Comparison of ENCODE assay signal across 10 cellular contexts in the genomic region with DNA sequence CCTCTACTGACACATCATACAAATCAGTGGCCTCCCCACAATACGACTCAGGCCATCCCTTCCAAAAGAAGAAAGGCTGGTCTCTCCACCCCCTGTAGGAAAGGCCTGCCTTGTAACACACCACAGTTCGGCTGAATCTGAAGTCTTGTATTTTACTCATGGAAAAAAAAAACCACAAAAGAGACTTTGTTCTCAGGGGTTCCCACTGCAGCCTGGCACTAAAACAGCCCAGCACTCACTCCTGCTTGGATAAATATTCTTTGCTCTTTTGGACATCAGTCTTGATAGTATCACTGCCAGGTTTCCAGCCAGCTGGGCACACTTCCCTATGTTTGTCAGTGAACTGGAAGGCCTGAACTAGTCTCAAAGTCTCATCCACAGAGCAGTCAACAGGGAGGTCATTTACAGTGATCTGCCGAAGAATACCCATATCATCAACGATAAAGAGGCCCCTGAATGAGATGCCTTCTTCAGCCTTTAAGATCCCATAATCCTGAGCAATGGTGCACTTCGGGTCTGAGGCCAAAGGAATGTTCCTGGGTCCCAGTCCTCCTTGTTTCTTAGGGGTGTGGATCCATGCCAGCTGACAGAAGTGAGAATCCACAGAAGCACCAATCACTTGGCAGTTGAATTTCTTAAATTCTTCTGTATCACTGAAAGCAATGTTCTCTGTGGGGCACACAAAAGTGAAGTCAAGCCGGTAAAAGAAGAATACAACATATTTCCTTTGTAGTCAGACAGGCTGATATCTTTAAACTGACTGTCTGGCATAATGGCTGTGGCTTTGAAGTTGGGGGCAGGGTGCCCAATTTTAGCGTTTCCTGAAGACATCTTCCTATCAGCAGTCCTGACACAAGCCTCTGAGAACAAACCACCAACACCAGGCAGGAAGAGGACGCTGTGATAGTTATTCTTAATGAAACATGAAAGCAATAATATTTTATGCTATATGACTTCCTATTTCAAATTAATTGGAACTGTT.
DNase-seq lines count a peak whose midpoint lies in the region; ATAC-seq and TF ChIP-seq lines count a peak whose summit lies in the region.
"Had no signal": no experiment of that assay in that cellular context is flagged by ENCODE, and none has a peak within 500 bp of the region (broad histone marks: within the 10 kb centered on the region; RNA-seq: fewer than 3 reads in every experiment).

No MANE protein-coding gene starts in this region.

- intact Hi-C loops in dorsolateral prefrontal cortex (cut with DNase I) = loop anchor here in 1 of 2 donors (5.0 to 10.0 kb wide), 3 partner anchors 56 to 248 kb away; no protein-coding TSS in a partner anchor
- intact Hi-C loops in CD4-positive, alpha-beta memory T cell (cut with micrococcal nuclease) = no loop called here

- no peak for ATAC-seq in GM18502 (IDR thresholded peaks at IDR 0.05; ENCODE audit: poor library complexity, unreplicated experiment)

- POLR2A ChIA-PET in CD4-positive, alpha-beta memory T cell (lab: Charles Lee; ENCODE audit: partially characterized antibody) = no interaction called here

- CTCF ChIA-PET in CD4-positive, alpha-beta memory T cell (lab: Charles Lee; ENCODE audit: partially characterized antibody) = no interaction called here

- peak overlapping the region; percentile 91 for H3K27ac Mint-ChIP-seq in mesothelial cell of epicardium
- H3K27ac Mint-ChIP-seq in type B pancreatic cell = peak overlapping the region; percentile 31
- no peak overlapping the region for H3K27ac Mint-ChIP-seq in CD4-positive, alpha-beta memory T cell

- no peaks in the 10 kb centered on the region for H3K4me1 ChIP-seq in CD4-positive, alpha-beta memory T cell (ENCODE audit: insufficient read depth, low read length)
- H3K4me1 ChIP-seq: parathyroid adenoma had no signal

- H3K36me3 Mint-ChIP-seq in mesothelial cell of epicardium = peaks cover 6% of the 10 kb centered on the region
- no peaks in the 10 kb centered on the region for H3K36me3 Mint-ChIP-seq in type B pancreatic cell
- no peaks in the 10 kb centered on the region for H3K36me3 Mint-ChIP-seq in CD4-positive, alpha-beta memory T cell

- H3K36me3 ChIP-seq in CD4-positive, alpha-beta memory T cell (ENCODE audit: insufficient read depth, low read length) = peaks cover 3% of the 10 kb centered on the region

- H3K9me3 ChIP-seq in CD4-positive, alpha-beta memory T cell (ENCODE audit: control insufficient read depth in 1 of 2, low read length in 2 of 2) = peaks cover 0 to 3% of the 10 kb centered on the region in 2 donors

- H3K4me3 Mint-ChIP-seq in mesothelial cell of epicardium (no peak overlapping the region), type B pancreatic cell (no peak overlapping the region)
- H3K4me3 Mint-ChIP-seq in CD4-positive, alpha-beta memory T cell = no peak overlapping the region

- H3K27ac ChIP-seq in dorsolateral prefrontal cortex = peak overlapping the region in 16 of 59 donors; percentile 4 to 67 (median 48)
- no peak overlapping the region for H3K27ac ChIP-seq in CD4-positive, alpha-beta memory T cell (ENCODE audit: low read depth, low read length)
- H3K27ac ChIP-seq: 22Rv1, parathyroid adenoma had no signal

- peaks cover 23% of the 10 kb centered on the region for H3K4me1 Mint-ChIP-seq in mesothelial cell of epicardium
- H3K4me1 Mint-ChIP-seq in type B pancreatic cell (ENCODE audit: unreplicated experiment) = peaks cover 9% of the 10 kb centered on the region
- no peaks in the 10 kb centered on the region for H3K4me1 Mint-ChIP-seq in CD4-positive, alpha-beta memory T cell

- no peaks in the 10 kb centered on the region for H3K27me3 ChIP-seq in dorsolateral prefrontal cortex
- no peaks in the 10 kb centered on the region for H3K27me3 ChIP-seq in CD4-positive, alpha-beta memory T cell (ENCODE audit: insufficient read depth, low read length)

- TF ChIP-seq CTCF in dorsolateral prefrontal cortex (IDR thresholded peaks at IDR 0.05 in 54 of 56, conservative IDR thresholded peaks at IDR 0.05 in 2 of 56; ENCODE audit: low read depth in 1 of 56, partially characterized antibody in 56 of 56) (peak in 24 of 56 donors; percentile 8 to 47 (median 26)), mesothelial cell of epicardium (IDR thresholded peaks at IDR 0.05; ENCODE audit: unreplicated experiment) (no peak), type B pancreatic cell (conservative IDR thresholded peaks at IDR 0.05) (no peak)

- H3K9me3 Mint-ChIP-seq in mesothelial cell of epicardium = peaks cover 21% of the 10 kb centered on the region
- peaks cover 5% of the 10 kb centered on the region for H3K9me3 Mint-ChIP-seq in type B pancreatic cell
- H3K9me3 Mint-ChIP-seq in CD4-positive, alpha-beta memory T cell = peaks cover 0 to 22% (median 5%) of the 10 kb centered on the region in 8 donors

- H3K27me3 Mint-ChIP-seq in mesothelial cell of epicardium (ENCODE audit: low read depth) (no peaks in the 10 kb centered on the region), type B pancreatic cell (no peaks in the 10 kb centered on the region)
- no peaks in the 10 kb centered on the region for H3K27me3 Mint-ChIP-seq in CD4-positive, alpha-beta memory T cell

- peak overlapping the region in 8 of 59 donors; percentile 2 to 14 (median 5) for H3K4me3 ChIP-seq in dorsolateral prefrontal cortex
- H3K4me3 ChIP-seq in CD4-positive, alpha-beta memory T cell (ENCODE audit: low read length in 2 of 2) = no peak overlapping the region

- peak; percentile 49 for DNase-seq in NCI-H2196 (lab: John Stamatoyannopoulos, UW; ENCODE audit: unreplicated experiment)
- DNase-seq in NCI-H2196 treated with DMSO at 0.1 percent for 48 hours (lab: John Stamatoyannopoulos, UW; ENCODE audit: unreplicated experiment) = no peak
- DNase-seq in dorsolateral prefrontal cortex = peak in 9 of 10 donors; percentile 10 to 84 (median 54)
- no peak for DNase-seq in mesothelial cell of epicardium (ENCODE audit: low spot score in 2 of 2, unreplicated experiment in 2 of 2)
- DNase-seq in type B pancreatic cell (ENCODE audit: extremely low spot score, unreplicated experiment) = no peak
- no peak for DNase-seq in CD4-positive, alpha-beta memory T cell
- no peak for DNase-seq in activated CD8-positive, alpha-beta memory T cell treated with anti-CD3 and anti-CD28 coated beads for 24 hours

Comparison
In these comparisons a context has a peak if more than half of its experiments do, and no peak if none do; other contexts are left out.
1. DNase-seq: peak in NCI-H2196 (single experiment) and dorsolateral prefrontal cortex (9 of 10); none in NCI-H2196 treated with DMSO at 0.1 percent for 48 hours (single experiment), mesothelial cell of epicardium (0 of 2), type B pancreatic cell (single experiment), CD4-positive, alpha-beta memory T cell (0 of 5) and activated CD8-positive, alpha-beta memory T cell treated with anti-CD3 and anti-CD28 coated beads for 24 hours (single experiment).
2. H3K27ac Mint-ChIP-seq: peak in mesothelial cell of epicardium (single experiment) and type B pancreatic cell (single experiment); none in CD4-positive, alpha-beta memory T cell (0 of 7).